ENCODE assay signal across 8 cellular contexts in the genomic region with DNA sequence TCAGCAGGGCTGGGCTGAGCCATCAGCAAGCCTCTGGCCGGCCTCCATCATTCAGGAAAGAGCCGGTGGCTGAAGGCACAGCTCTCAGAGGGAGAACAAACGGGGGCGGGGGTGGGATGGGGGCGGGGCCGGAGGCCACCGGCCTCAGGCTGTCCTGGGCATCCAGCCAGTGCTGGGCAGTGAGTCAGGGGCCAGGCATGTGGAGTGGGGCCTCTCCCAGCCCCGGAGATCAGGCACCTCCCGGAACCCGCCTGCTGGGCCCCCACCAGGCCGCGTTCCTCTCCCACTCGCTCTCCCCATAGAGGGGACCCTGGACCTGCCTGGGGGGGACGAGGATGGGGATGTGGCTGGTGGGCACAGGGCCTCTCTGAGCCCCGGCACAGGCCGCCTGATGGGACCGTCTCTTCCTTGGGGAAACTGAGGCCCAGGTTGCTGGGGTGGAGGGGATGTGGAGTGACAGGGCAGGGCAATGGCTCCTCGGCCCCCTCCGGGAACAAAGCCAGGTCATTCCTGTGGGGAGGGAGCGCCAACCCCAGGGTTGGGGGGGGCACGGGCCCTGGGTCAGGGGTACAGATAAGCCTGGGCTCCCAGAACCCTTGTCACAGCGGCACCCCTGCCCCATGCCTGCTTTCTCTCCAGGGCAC. TPM values are rescaled to one million over a fixed set of nuclear protein-coding genes. Genes with fewer than 3 reads are reported as not detected.
DNase-seq lines count a peak whose midpoint lies in the region; FAIRE-seq and TF ChIP-seq lines count a peak whose summit lies in the region.

No MANE protein-coding gene starts in this region.

- peak overlapping the region; percentile 43 for H3K4me3 ChIP-seq in BE2C (ENCODE audit: low read depth, low read length)
- peak overlapping the region in 3 of 5 donors; percentile 36 to 45 (median 39) for H3K4me3 ChIP-seq in subcutaneous abdominal adipose tissue (ENCODE audit: low read depth in 1 of 5, low read length in 5 of 5)

- peaks cover 2% of the 10 kb centered on the region for H3K36me3 Mint-ChIP-seq in chondrocyte (ENCODE audit: low read depth)

- H3K9me3 ChIP-seq in BE2C: no peaks in the 10 kb centered on the region
- H3K9me3 ChIP-seq in subcutaneous abdominal adipose tissue (ENCODE audit: control insufficient read depth in 5 of 5, low read length in 5 of 5): peaks cover 0 to 5% (median 0%) of the 10 kb centered on the region in 5 donors

- TF ChIP-seq CTCF in BE2C (IDR thresholded peaks at IDR 0.05; ENCODE audit: low read depth, low read length) (no peak), chondrocyte (IDR thresholded peaks at IDR 0.05) (peak; percentile 13), D721Med (IDR thresholded peaks at IDR 0.05; ENCODE audit: insufficient read depth, missing control alignments) (no peak)

- peaks cover 58% of the 10 kb centered on the region for H3K4me1 Mint-ChIP-seq in chondrocyte (ENCODE audit: low read depth)

- H3K27me3 ChIP-seq in BE2C (no peaks in the 10 kb centered on the region), subcutaneous abdominal adipose tissue (ENCODE audit: control insufficient read depth in 5 of 5, insufficient read depth in 4 of 5, low read length in 5 of 5) (no peaks in the 10 kb centered on the region)

- no peaks in the 10 kb centered on the region for H3K9me3 Mint-ChIP-seq in chondrocyte (ENCODE audit: low read depth)

- H3K36me3 ChIP-seq in BE2C (peaks cover 26% of the 10 kb centered on the region), subcutaneous abdominal adipose tissue (ENCODE audit: control insufficient read depth in 5 of 5, insufficient read depth in 5 of 5, low read length in 5 of 5) (no peaks in the 10 kb centered on the region)

- DNase-seq in BE2C: peak; percentile 87
- peak; percentile 59 for DNase-seq in NCI-H1092 (lab: John Stamatoyannopoulos, UW)
- peak; percentile 97 for DNase-seq in chondrocyte (ENCODE audit: low spot score)
- DNase-seq in kidney tubule cell (ENCODE audit: low spot score): peak; percentile 96
- DNase-seq in activated CD4-positive, alpha-beta T cell treated with anti-CD3 and anti-CD28 coated beads for 4 hours: no peak
- DNase-seq in activated CD4-positive, CD25-positive, alpha-beta regulatory T cell (lab: John Stamatoyannopoulos, UW): no peak
- DNase-seq in D721Med (ENCODE audit: insufficient read length, low spot score): no peak

- no peak for FAIRE-seq in D721Med (lab: Jason Lieb, UNC)

- H3K27me3 Mint-ChIP-seq in chondrocyte (ENCODE audit: low read depth): no peaks in the 10 kb centered on the region

- peak overlapping the region; percentile 31 for H3K4me3 Mint-ChIP-seq in chondrocyte (ENCODE audit: unreplicated experiment)

- peak overlapping the region; percentile 94 for H3K27ac Mint-ChIP-seq in chondrocyte (ENCODE audit: unreplicated experiment)

- H3K9ac ChIP-seq in subcutaneous abdominal adipose tissue (ENCODE audit: low read length in 5 of 5): peak overlapping the region in 4 of 5 donors; percentile 44 to 76 (median 68)

- H3K4me1 ChIP-seq in BE2C: peaks cover 22% of the 10 kb centered on the region
- H3K4me1 ChIP-seq in subcutaneous abdominal adipose tissue (ENCODE audit: control insufficient read depth in 5 of 5, insufficient read depth in 5 of 5, low read length in 5 of 5): peaks cover 11 to 50% (median 46%) of the 10 kb centered on the region in 5 donors

- peak overlapping the region; percentile 90 for H3K27ac ChIP-seq in subcutaneous abdominal adipose tissue (ENCODE audit: low read depth, low read length)

RNA-seq across cellular contexts. Expression of a gene that starts 12.9 kb away (rescaled TPM):
- polyA plus RNA-seq in BE2C (2012; ENCODE audit: insufficient read depth, insufficient read length, low read depth): 8.6 TPM
- total RNA-seq in chondrocyte: 8.3 to 22.9 TPM (median 8.4 TPM) in 3 replicates

RNA-seq across cellular contexts. Expression of a gene that starts 53.4 kb away (rescaled TPM):
- 12.4 TPM for polyA plus RNA-seq in BE2C (2012; ENCODE audit: insufficient read depth, insufficient read length, low read depth)
- 76.8 to 121 TPM (median 117 TPM) in 3 replicates for total RNA-seq in chondrocyte

RNA-seq across cellular contexts. Expression of a gene that starts 54.7 kb away (rescaled TPM):
- 38.0 TPM for polyA plus RNA-seq in BE2C (2012; ENCODE audit: insufficient read depth, insufficient read length, low read depth)
- total RNA-seq in chondrocyte: 238 to 345 TPM (median 243 TPM) in 3 replicates

Comparison
In these comparisons a context has a peak if more than half of its experiments do, and no peak if none do; other contexts are left out.
1. DNase-seq: peak in BE2C (single experiment), NCI-H1092 (single experiment), chondrocyte (single experiment) and kidney tubule cell (single experiment); none in activated CD4-positive, alpha-beta T cell treated with anti-CD3 and anti-CD28 coated beads for 4 hours (0 of 2), activated CD4-positive, CD25-positive, alpha-beta regulatory T cell (0 of 4) and D721Med (single experiment).